ENCODE assay signal across 8 cellular contexts in the genomic region with DNA sequence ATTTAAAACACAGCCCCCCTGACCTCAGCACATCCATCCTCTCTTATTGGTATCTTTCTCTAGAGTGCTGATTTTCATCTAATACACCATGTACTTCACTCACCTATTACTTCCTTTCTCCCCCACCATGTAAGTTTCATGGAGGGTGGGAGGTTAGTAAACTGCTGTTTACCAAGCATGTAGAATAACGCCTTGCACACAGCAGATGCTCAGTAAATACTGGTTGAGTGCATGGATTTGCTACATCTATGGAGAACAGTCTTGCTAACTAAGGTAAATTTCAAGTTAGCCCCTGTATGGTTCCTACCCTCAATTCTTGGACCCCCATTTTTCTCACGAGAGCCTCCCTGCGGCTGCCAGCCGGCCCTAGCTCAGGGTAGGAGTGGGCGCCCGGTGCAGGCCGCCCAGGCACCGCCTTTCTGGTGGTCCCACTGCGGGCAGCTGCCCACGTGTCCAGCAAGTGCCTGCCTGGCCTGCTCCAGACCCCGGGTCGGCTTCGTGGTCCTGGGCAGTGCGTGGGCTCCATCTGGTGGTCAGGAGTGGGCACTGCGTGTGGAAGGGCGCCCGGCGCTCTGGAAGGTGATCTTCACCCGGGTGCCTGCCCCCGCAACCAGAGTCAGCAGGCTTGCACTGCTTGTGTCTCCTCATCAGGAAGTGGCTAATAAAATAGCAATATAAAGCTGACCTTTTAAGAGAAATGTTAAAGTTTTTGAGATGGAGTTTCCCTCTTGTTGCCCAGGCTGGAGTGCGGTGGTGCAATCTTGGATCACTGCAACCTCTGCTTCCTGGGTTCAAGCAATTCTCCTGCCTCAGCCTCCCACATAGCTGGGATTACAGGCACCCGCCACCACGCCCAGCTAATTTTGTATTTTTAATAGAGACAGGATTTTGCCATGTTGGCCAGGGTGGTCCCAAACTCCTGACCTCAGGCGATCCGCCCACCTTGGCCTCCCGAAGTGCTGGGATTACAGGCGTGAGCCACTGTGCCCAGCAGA.
DNase-seq lines count a peak whose midpoint lies in the region; ATAC-seq and TF ChIP-seq lines count a peak whose summit lies in the region.

No MANE protein-coding gene starts in this region.

- no peaks in the 10 kb centered on the region for H3K9me2 ChIP-seq in GM23338 (ENCODE audit: insufficient read depth)

- H3F3A ChIP-seq in GM23338 (replicated peaks; ENCODE audit: low read depth) = peaks cover 19% of the 10 kb centered on the region

- H3K4me3 ChIP-seq in GM23338 = no peak overlapping the region
- no peak overlapping the region for H3K4me3 ChIP-seq in right atrium auricular region
- H3K4me3 ChIP-seq in sigmoid colon = no peak overlapping the region

- H3K4me2 ChIP-seq in GM23338 = peak overlapping the region; percentile 55; the same call in 1 of the 2 replicates

- peak overlapping the region; percentile 66; the same call in 1 of the 2 replicates for H2AFZ ChIP-seq in GM23338

- H4K20me1 ChIP-seq in GM23338 (replicated peaks; ENCODE audit: insufficient read depth) = 0 out of 2 replicates have a peak, but pooled peaks cover 9% of the 10 kb centered on the region

- 16 to 28% methylated on average over 27 of the region's 27 CpGs for WGBS in sigmoid colon, 2 donors

- H3K79me2 ChIP-seq in GM23338 (replicated peaks; ENCODE audit: insufficient read depth) = no peaks in the 10 kb centered on the region

- H3K36me3 ChIP-seq in GM23338 (ENCODE audit: insufficient read depth) = no peaks in the 10 kb centered on the region
- H3K36me3 ChIP-seq in right atrium auricular region = peaks cover 25% of the 10 kb centered on the region
- peaks cover 0 to 22% (median 6%) of the 10 kb centered on the region in 4 donors for H3K36me3 ChIP-seq in sigmoid colon

- H3K27ac ChIP-seq in GM23338 (ENCODE audit: low read depth) (no peak overlapping the region), right atrium auricular region (peak overlapping the region in 1 of 2 donors; percentile 68), sigmoid colon (peak overlapping the region in 1 of 4 donors; percentile 78)

- H3K4me1 Mint-ChIP-seq in GM23338 = peaks cover 21% of the 10 kb centered on the region

- H3K27me3 ChIP-seq in GM23338 (ENCODE audit: insufficient read depth) = no peaks in the 10 kb centered on the region
- H3K27me3 ChIP-seq in right atrium auricular region = no peaks in the 10 kb centered on the region
- H3K27me3 ChIP-seq in sigmoid colon = peaks cover 0 to 5% (median under 1%) of the 10 kb centered on the region in 3 donors

- peaks cover 5% of the 10 kb centered on the region; the same call in 1 of the 2 replicates for H3K4me1 ChIP-seq in GM23338 (ENCODE audit: insufficient read depth)
- peaks cover 0 to 34% of the 10 kb centered on the region in 2 donors for H3K4me1 ChIP-seq in right atrium auricular region
- H3K4me1 ChIP-seq in sigmoid colon = peaks cover 0 to 35% (median 27%) of the 10 kb centered on the region in 4 donors

- H3K9me3 Mint-ChIP-seq in GM23338 = no peaks in the 10 kb centered on the region; the same call in 2 of the 3 replicates

- H3K9me3 ChIP-seq in right atrium auricular region (no peaks in the 10 kb centered on the region), sigmoid colon (no peaks in the 10 kb centered on the region)

- no peak overlapping the region for H3K4me3 Mint-ChIP-seq in GM23338

- peaks cover 12% of the 10 kb centered on the region for H3K27me3 Mint-ChIP-seq in GM23338 (ENCODE audit: insufficient read depth, low read depth, poor library complexity)

- TF ChIP-seq EP300 in sigmoid colon (IDR thresholded peaks at IDR 0.05) = no peak

- intact Hi-C loops in sigmoid colon (cut with DNase I) = loop anchor here (5.0 kb wide), 3 partner anchors 136 to 381 kb away; a partner anchor contains a TSS

- H3K27ac Mint-ChIP-seq in GM23338 = 0 out of 2 replicates have a peak overlapping the region, but pooled peaks have one; percentile 5

- H3K36me3 Mint-ChIP-seq in GM23338 (ENCODE audit: low read depth) = peaks cover 9% of the 10 kb centered on the region

- no peak for TF ChIP-seq POLR2A in sigmoid colon (IDR thresholded peaks at IDR 0.05)

- ATAC-seq in GM23338 = peak; percentile 80

- DNase-seq in GDM1 (lab: John Stamatoyannopoulos, UW) (peak; percentile 44), GM23338 (ENCODE audit: low spot score) (peak; percentile 81), LoVo (ENCODE audit: low spot score) (peak; percentile 83), SW480 (ENCODE audit: low spot score) (peak; percentile 58), amniotic stem cell (lab: John Stamatoyannopoulos, UW) (peak; percentile 8), right atrium auricular region (ENCODE audit: low spot score) (no peak), sigmoid colon (peak; percentile 85), mesenteric fat pad (ENCODE audit: low spot score) (no peak)

- TF ChIP-seq CTCF in GM23338 (conservative IDR thresholded peaks at IDR 0.05; ENCODE audit: low read depth in 2 of 2) (peak; percentile 87 to 99), right atrium auricular region (IDR thresholded peaks at IDR 0.05) (peak; percentile 98 to 100), sigmoid colon (IDR thresholded peaks at IDR 0.05) (peak; percentile 85 to 99 (median 90))

TF ChIP-seq in GM23338, 12 proteins besides CTCF, POLR2A, EP300 and RAD21 (continues in another document):
- TF ChIP-seq JUNB (IDR thresholded peaks at IDR 0.05; ENCODE audit: unreplicated experiment) (no peak), ZNF331 (CRISPR knock-in tag; IDR thresholded peaks at IDR 0.05; ENCODE audit: low read depth) (no peak), POLR2AphosphoS5 (IDR thresholded peaks at IDR 0.05; ENCODE audit: low read depth) (no peak; the same call in 1 of the 2 replicates), NANOG (IDR thresholded peaks at IDR 0.05; ENCODE audit: borderline replicate concordance) (no peak), EZH2phosphoT487 (IDR thresholded peaks at IDR 0.05; ENCODE audit: unreplicated experiment) (no peak)
- TF ChIP-seq, protein P1, sequence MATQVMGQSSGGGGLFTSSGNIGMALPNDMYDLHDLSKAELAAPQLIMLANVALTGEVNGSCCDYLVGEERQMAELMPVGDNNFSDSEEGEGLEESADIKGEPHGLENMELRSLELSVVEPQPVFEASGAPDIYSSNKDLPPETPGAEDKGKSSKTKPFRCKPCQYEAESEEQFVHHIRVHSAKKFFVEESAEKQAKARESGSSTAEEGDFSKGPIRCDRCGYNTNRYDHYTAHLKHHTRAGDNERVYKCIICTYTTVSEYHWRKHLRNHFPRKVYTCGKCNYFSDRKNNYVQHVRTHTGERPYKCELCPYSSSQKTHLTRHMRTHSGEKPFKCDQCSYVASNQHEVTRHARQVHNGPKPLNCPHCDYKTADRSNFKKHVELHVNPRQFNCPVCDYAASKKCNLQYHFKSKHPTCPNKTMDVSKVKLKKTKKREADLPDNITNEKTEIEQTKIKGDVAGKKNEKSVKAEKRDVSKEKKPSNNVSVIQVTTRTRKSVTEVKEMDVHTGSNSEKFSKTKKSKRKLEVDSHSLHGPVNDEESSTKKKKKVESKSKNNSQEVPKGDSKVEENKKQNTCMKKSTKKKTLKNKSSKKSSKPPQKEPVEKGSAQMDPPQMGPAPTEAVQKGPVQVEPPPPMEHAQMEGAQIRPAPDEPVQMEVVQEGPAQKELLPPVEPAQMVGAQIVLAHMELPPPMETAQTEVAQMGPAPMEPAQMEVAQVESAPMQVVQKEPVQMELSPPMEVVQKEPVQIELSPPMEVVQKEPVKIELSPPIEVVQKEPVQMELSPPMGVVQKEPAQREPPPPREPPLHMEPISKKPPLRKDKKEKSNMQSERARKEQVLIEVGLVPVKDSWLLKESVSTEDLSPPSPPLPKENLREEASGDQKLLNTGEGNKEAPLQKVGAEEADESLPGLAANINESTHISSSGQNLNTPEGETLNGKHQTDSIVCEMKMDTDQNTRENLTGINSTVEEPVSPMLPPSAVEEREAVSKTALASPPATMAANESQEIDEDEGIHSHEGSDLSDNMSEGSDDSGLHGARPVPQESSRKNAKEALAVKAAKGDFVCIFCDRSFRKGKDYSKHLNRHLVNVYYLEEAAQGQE (IDR thresholded peaks at IDR 0.05; ENCODE audit: unreplicated experiment) = no peak
- TF ChIP-seq, protein P2, sequence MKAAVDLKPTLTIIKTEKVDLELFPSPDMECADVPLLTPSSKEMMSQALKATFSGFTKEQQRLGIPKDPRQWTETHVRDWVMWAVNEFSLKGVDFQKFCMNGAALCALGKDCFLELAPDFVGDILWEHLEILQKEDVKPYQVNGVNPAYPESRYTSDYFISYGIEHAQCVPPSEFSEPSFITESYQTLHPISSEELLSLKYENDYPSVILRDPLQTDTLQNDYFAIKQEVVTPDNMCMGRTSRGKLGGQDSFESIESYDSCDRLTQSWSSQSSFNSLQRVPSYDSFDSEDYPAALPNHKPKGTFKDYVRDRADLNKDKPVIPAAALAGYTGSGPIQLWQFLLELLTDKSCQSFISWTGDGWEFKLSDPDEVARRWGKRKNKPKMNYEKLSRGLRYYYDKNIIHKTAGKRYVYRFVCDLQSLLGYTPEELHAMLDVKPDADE (IDR thresholded peaks at IDR 0.05) = no peak

Comparison
In these comparisons a context has a peak if more than half of its experiments do, and no peak if none do; other contexts are left out.
1. DNase-seq: peak in GDM1 (single experiment), GM23338 (single experiment), LoVo (single experiment), SW480 (single experiment), amniotic stem cell (single experiment) and sigmoid colon (single experiment); none in right atrium auricular region (single experiment) and mesenteric fat pad (single experiment).
2. Peak in every context shown above with its lines, with median percentiles within 50 percentile points of each other: CTCF ChIP-seq.